1 cellular context compared by ENCODE assay signal in the genomic region with DNA sequence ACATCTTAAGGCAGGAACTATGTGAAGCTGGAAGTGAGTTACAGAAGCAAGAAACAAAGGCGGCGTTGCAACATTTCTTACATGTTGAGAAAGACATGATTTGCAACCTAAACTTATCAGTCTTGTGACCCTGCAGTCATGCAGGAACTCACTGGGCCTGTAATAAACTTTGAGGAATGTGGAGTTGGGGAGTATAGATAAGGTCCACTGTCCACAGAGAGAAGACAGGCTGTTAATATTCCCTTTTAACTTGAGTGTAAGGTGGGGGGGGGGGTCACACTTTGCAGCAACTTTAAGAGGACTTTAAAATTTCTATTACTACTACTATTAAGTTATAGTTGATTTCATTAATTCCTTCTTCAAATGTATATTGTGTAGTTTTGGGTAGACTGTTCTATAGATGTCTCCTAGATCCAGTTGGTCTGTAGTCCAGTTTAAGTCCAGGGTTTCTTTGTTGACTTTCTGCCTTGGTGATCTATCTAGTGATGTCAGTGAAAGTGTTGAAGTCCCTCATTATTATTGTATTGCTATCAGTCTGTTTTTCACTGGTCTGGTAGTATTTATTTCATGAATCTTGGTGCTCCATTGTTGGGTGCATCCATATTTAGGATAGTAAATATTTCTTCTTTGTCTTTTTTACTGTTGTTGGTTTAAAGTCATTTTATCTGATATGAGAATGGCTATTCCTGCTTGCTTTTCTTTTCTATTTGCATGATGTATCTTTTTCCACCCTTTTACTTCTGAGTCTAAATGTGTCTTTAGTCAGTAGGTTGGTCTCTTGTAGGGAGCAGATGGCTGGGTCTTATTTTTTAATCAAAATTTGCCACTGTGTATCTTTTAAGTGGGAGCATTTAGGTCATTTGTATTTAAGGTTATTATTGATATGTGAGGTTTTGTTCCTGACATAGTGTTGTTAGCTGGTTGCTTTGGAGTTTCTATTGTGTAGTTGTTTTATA.
A peak's percentile ranks its signal among the peaks of the same experiment; 100 is the strongest.
TF ChIP-seq lines count a peak whose summit lies in the region.

No MANE protein-coding gene starts in this region.

TF ChIP-seq in K562, 482 proteins besides CTCF, POLR2A, EP300 and RAD21 (continues in another document):
- TF ChIP-seq ZNF407 (IDR thresholded peaks at IDR 0.05; ENCODE audit: low read depth) = no peak
- TF ChIP-seq MCM2 (IDR thresholded peaks at IDR 0.05; ENCODE audit: low read depth) = no peak
- TF ChIP-seq, protein P1, sequence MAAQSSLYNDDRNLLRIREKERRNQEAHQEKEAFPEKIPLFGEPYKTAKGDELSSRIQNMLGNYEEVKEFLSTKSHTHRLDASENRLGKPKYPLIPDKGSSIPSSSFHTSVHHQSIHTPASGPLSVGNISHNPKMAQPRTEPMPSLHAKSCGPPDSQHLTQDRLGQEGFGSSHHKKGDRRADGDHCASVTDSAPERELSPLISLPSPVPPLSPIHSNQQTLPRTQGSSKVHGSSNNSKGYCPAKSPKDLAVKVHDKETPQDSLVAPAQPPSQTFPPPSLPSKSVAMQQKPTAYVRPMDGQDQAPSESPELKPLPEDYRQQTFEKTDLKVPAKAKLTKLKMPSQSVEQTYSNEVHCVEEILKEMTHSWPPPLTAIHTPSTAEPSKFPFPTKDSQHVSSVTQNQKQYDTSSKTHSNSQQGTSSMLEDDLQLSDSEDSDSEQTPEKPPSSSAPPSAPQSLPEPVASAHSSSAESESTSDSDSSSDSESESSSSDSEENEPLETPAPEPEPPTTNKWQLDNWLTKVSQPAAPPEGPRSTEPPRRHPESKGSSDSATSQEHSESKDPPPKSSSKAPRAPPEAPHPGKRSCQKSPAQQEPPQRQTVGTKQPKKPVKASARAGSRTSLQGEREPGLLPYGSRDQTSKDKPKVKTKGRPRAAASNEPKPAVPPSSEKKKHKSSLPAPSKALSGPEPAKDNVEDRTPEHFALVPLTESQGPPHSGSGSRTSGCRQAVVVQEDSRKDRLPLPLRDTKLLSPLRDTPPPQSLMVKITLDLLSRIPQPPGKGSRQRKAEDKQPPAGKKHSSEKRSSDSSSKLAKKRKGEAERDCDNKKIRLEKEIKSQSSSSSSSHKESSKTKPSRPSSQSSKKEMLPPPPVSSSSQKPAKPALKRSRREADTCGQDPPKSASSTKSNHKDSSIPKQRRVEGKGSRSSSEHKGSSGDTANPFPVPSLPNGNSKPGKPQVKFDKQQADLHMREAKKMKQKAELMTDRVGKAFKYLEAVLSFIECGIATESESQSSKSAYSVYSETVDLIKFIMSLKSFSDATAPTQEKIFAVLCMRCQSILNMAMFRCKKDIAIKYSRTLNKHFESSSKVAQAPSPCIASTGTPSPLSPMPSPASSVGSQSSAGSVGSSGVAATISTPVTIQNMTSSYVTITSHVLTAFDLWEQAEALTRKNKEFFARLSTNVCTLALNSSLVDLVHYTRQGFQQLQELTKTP (IDR thresholded peaks at IDR 0.05; ENCODE audit: low read depth in 1 of 2, partially characterized antibody in 2 of 2) = no peak
- no peak for TF ChIP-seq TCF7L2 (IDR thresholded peaks at IDR 0.05; ENCODE audit: low read depth, low read length)
- no peak for TF ChIP-seq MCM7 (IDR thresholded peaks at IDR 0.05)
- TF ChIP-seq MCM5 (IDR thresholded peaks at IDR 0.05; ENCODE audit: low read depth) = no peak
- TF ChIP-seq SNAPC5 (CRISPR knock-in tag; IDR thresholded peaks at IDR 0.05) = no peak
- no peak for TF ChIP-seq TAF15 (IDR thresholded peaks at IDR 0.05; ENCODE audit: low read depth, low read length)
- TF ChIP-seq, protein P2, sequence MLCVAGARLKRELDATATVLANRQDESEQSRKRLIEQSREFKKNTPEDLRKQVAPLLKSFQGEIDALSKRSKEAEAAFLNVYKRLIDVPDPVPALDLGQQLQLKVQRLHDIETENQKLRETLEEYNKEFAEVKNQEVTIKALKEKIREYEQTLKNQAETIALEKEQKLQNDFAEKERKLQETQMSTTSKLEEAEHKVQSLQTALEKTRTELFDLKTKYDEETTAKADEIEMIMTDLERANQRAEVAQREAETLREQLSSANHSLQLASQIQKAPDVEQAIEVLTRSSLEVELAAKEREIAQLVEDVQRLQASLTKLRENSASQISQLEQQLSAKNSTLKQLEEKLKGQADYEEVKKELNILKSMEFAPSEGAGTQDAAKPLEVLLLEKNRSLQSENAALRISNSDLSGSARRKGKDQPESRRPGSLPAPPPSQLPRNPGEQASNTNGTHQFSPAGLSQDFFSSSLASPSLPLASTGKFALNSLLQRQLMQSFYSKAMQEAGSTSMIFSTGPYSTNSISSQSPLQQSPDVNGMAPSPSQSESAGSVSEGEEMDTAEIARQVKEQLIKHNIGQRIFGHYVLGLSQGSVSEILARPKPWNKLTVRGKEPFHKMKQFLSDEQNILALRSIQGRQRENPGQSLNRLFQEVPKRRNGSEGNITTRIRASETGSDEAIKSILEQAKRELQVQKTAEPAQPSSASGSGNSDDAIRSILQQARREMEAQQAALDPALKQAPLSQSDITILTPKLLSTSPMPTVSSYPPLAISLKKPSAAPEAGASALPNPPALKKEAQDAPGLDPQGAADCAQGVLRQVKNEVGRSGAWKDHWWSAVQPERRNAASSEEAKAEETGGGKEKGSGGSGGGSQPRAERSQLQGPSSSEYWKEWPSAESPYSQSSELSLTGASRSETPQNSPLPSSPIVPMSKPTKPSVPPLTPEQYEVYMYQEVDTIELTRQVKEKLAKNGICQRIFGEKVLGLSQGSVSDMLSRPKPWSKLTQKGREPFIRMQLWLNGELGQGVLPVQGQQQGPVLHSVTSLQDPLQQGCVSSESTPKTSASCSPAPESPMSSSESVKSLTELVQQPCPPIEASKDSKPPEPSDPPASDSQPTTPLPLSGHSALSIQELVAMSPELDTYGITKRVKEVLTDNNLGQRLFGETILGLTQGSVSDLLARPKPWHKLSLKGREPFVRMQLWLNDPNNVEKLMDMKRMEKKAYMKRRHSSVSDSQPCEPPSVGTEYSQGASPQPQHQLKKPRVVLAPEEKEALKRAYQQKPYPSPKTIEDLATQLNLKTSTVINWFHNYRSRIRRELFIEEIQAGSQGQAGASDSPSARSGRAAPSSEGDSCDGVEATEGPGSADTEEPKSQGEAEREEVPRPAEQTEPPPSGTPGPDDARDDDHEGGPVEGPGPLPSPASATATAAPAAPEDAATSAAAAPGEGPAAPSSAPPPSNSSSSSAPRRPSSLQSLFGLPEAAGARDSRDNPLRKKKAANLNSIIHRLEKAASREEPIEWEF (CRISPR knock-in tag; IDR thresholded peaks at IDR 0.05) = no peak
- TF ChIP-seq SETDB1 (IDR thresholded peaks at IDR 0.05; ENCODE audit: low read length) = no peak
- TF ChIP-seq, protein P3, sequence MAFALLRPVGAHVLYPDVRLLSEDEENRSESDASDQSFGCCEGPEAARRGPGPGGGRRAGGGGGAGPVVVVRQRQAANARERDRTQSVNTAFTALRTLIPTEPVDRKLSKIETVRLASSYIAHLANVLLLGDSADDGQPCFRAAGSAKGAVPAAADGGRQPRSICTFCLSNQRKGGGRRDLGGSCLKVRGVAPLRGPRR (CRISPR knock-in tag; IDR thresholded peaks at IDR 0.05) = no peak
- TF ChIP-seq TFE3 (CRISPR knock-in tag; IDR thresholded peaks at IDR 0.05) = peak; percentile 35
- no peak for TF ChIP-seq ZNF696 (CRISPR knock-in tag; conservative IDR thresholded peaks at IDR 0.05)
- TF ChIP-seq NCOA4 (IDR thresholded peaks at IDR 0.05; ENCODE audit: partially characterized antibody) = no peak
- no peak for TF ChIP-seq ZNF707 (CRISPR knock-in tag; conservative IDR thresholded peaks at IDR 0.05)
- 0 out of 2 replicates have a peak, but pooled peaks have one; percentile 29 for TF ChIP-seq GABPA (tag; conservative IDR thresholded peaks at IDR 0.05; ENCODE audit: low read depth)
- TF ChIP-seq SIN3A (IDR thresholded peaks at IDR 0.05; ENCODE audit: borderline replicate concordance in 2 of 2, control insufficient read depth in 1 of 2, low read depth in 2 of 2, low read length in 2 of 2) = no peak
- peak; percentile 28; the same call in 1 of the 2 replicates for TF ChIP-seq L3MBTL2 (IDR thresholded peaks at IDR 0.05)
- TF ChIP-seq, protein P4, sequence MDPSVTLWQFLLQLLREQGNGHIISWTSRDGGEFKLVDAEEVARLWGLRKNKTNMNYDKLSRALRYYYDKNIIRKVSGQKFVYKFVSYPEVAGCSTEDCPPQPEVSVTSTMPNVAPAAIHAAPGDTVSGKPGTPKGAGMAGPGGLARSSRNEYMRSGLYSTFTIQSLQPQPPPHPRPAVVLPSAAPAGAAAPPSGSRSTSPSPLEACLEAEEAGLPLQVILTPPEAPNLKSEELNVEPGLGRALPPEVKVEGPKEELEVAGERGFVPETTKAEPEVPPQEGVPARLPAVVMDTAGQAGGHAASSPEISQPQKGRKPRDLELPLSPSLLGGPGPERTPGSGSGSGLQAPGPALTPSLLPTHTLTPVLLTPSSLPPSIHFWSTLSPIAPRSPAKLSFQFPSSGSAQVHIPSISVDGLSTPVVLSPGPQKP (CRISPR knock-in tag; IDR thresholded peaks at IDR 0.05) = no peak
- no peak for TF ChIP-seq ZNF263 (CRISPR knock-in tag; IDR thresholded peaks at IDR 0.05; ENCODE audit: borderline replicate concordance)
- peak; percentile 64; the same call in 1 of the 2 replicates for TF ChIP-seq MITF (IDR thresholded peaks at IDR 0.05)
- TF ChIP-seq HMGXB4 (CRISPR knock-in tag; IDR thresholded peaks at IDR 0.05) = no peak
